In the genomic region with DNA sequence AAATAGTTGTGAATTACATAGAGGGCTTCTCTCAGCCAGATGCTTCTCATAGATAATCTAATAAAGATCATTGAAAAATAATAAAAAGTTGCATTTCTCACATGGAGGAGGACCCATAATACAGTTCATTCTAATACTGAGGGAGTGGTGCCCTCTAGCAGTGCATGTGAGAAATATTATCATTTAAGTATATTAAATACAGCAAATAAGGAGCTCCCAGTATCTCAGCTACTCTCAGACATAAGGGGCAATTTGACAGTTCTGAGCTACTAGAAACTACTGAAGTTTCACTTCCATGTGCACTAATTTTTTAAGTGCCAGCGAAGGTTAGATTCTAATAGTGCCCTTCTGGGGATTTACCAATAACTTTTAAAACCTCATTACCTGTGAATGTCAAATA, we compare ENCODE assay signal across 8 cellular contexts.
DNase-seq lines count a peak whose midpoint lies in the region; ATAC-seq and TF ChIP-seq lines count a peak whose summit lies in the region.

No MANE protein-coding gene starts in this region.

- H3K36me3 Mint-ChIP-seq in mesothelial cell of epicardium, result peaks cover 13% of the 10 kb centered on the region
- no peaks in the 10 kb centered on the region for H3K36me3 Mint-ChIP-seq in CD8-positive, alpha-beta memory T cell

- peak; percentile 72 for ATAC-seq in GM19468 (IDR thresholded peaks at IDR 0.05; ENCODE audit: extremely low read depth, unreplicated experiment)
- peak; percentile 87 for ATAC-seq in HG03565 (IDR thresholded peaks at IDR 0.05; ENCODE audit: unreplicated experiment)
- no peak for ATAC-seq in RWPE2 (ENCODE audit: low read depth)

- H3K27ac Mint-ChIP-seq in mesothelial cell of epicardium, result no peak overlapping the region
- no peak overlapping the region for H3K27ac Mint-ChIP-seq in CD8-positive, alpha-beta memory T cell

- H3K27ac ChIP-seq in RWPE2 (ENCODE audit: poor library complexity, severe bottlenecking), result no peak overlapping the region
- H3K27ac ChIP-seq in CD8-positive, alpha-beta memory T cell (ENCODE audit: low read depth, low read length), result no peak overlapping the region

- H3K4me1 Mint-ChIP-seq in mesothelial cell of epicardium, result peaks cover 4% of the 10 kb centered on the region
- H3K4me1 Mint-ChIP-seq in CD8-positive, alpha-beta memory T cell, result peaks cover 0 to 2% (median 0%) of the 10 kb centered on the region in 3 donors

- TF ChIP-seq CTCF in RWPE2 (IDR thresholded peaks at IDR 0.05; ENCODE audit: poor library complexity, severe bottlenecking), result peak; percentile 41
- TF ChIP-seq CTCF in mesothelial cell of epicardium (IDR thresholded peaks at IDR 0.05; ENCODE audit: unreplicated experiment), result no peak

- no peaks in the 10 kb centered on the region for H3K27me3 ChIP-seq in RWPE2 (ENCODE audit: insufficient read depth, poor library complexity, severe bottlenecking)
- no peaks in the 10 kb centered on the region for H3K27me3 ChIP-seq in CD8-positive, alpha-beta memory T cell (ENCODE audit: insufficient read depth, low read length, poor library complexity, severe bottlenecking)

- no peaks in the 10 kb centered on the region for H3K9me3 ChIP-seq in RWPE2 (ENCODE audit: severe bottlenecking)
- H3K9me3 ChIP-seq in CD8-positive, alpha-beta memory T cell (ENCODE audit: low read length), result no peaks in the 10 kb centered on the region

- DNase-seq in ELR (ENCODE audit: low read depth) (peak; percentile 0), RWPE2 (ENCODE audit: low spot score) (no peak), iris pigment epithelial cell (ENCODE audit: low read depth) (peak; percentile 6), mesothelial cell of epicardium (ENCODE audit: low spot score in 2 of 2, unreplicated experiment in 2 of 2) (no peak), T1000 (lab: John Stamatoyannopoulos, UW) (no peak)
- DNase-seq in CD8-positive, alpha-beta memory T cell, result no peak

- no peaks in the 10 kb centered on the region for H3K27me3 Mint-ChIP-seq in mesothelial cell of epicardium (ENCODE audit: low read depth)
- H3K27me3 Mint-ChIP-seq in CD8-positive, alpha-beta memory T cell, result peaks cover 2 to 11% of the 10 kb centered on the region in 2 donors

- H3K4me3 Mint-ChIP-seq in mesothelial cell of epicardium, result no peak overlapping the region
- H3K4me3 Mint-ChIP-seq in CD8-positive, alpha-beta memory T cell, result no peak overlapping the region

- CTCF ChIA-PET in CD8-positive, alpha-beta memory T cell (lab: Charles Lee), result interaction anchor here (0.9 to 1.3 kb wide), 2 partner anchors 17 to 18 kb away, joined by 3 read pairs; no protein-coding TSS in a partner anchor

- no peaks in the 10 kb centered on the region for H3K4me1 ChIP-seq in RWPE2 (ENCODE audit: insufficient read depth, poor library complexity, severe bottlenecking)
- H3K4me1 ChIP-seq in CD8-positive, alpha-beta memory T cell (ENCODE audit: insufficient read depth, low read length), result no peaks in the 10 kb centered on the region

- H3K4me3 ChIP-seq in RWPE2 (ENCODE audit: severe bottlenecking), result no peak overlapping the region
- no peak overlapping the region for H3K4me3 ChIP-seq in CD8-positive, alpha-beta memory T cell (ENCODE audit: low read length)

- H3K36me3 ChIP-seq in RWPE2 (ENCODE audit: low read depth), result no peaks in the 10 kb centered on the region
- no peaks in the 10 kb centered on the region for H3K36me3 ChIP-seq in CD8-positive, alpha-beta memory T cell (ENCODE audit: insufficient read depth, low read length)

- peaks cover 19% of the 10 kb centered on the region for H3K9me3 Mint-ChIP-seq in mesothelial cell of epicardium
- H3K9me3 Mint-ChIP-seq in CD8-positive, alpha-beta memory T cell, result peaks cover 0 to 3% (median 0%) of the 10 kb centered on the region in 5 donors

- POLR2A ChIA-PET in CD8-positive, alpha-beta memory T cell (lab: Charles Lee), result no interaction called here

Comparison
In these comparisons a context has a peak if more than half of its experiments do, and no peak if none do; other contexts are left out.
1. DNase-seq: peak in ELR (single experiment) and iris pigment epithelial cell (single experiment); none in RWPE2 (single experiment), mesothelial cell of epicardium (0 of 2), T1000 (single experiment) and CD8-positive, alpha-beta memory T cell (0 of 5).